Comparison of ENCODE assay signal across 1 cellular context in the genomic region with DNA sequence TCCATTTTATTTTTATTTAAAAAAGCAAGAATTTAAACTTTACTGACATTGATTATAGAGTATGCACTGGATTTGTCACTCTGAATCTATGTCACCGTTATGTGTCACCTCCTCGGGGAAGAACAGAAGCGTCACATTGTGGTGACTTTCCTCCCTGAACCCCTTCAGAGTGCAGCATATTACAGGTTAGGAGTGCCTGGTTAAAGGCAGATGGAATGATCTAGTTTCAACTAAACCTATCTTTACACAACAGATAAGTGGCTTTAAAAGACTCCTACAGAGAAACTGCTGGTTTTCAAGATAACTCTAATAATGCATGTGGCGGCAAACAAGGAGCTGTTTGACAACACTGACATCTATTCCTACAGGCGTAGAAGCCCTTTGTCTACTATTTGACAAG.
TF ChIP-seq lines count a peak whose summit lies in the region.

No MANE protein-coding gene starts in this region.

TF ChIP-seq in K562, 482 proteins besides CTCF, POLR2A, EP300 and RAD21 (continued from another document and continues in another):
- TF ChIP-seq, protein P1, sequence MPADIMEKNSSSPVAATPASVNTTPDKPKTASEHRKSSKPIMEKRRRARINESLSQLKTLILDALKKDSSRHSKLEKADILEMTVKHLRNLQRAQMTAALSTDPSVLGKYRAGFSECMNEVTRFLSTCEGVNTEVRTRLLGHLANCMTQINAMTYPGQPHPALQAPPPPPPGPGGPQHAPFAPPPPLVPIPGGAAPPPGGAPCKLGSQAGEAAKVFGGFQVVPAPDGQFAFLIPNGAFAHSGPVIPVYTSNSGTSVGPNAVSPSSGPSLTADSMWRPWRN (IDR thresholded peaks at IDR 0.05; ENCODE audit: low read depth): peak; percentile 63; the same call in 1 of the 2 replicates
- TF ChIP-seq FOS (IDR thresholded peaks at IDR 0.05; ENCODE audit: extremely low read depth, insufficient read length) (no peak), KAT2B (IDR thresholded peaks at IDR 0.05; ENCODE audit: low read depth, low read length) (no peak), HBP1 (CRISPR knock-in tag; IDR thresholded peaks at IDR 0.05) (no peak), NR3C1 (CRISPR knock-in tag; IDR thresholded peaks at IDR 0.05) (no peak), HDAC1 (IDR thresholded peaks at IDR 0.05) (peak in 1 of 2 experiments; percentile 29; a peak in 1 of 4 replicates), NUFIP1 (IDR thresholded peaks at IDR 0.05; ENCODE audit: partially characterized antibody) (no peak), ZNF384 (IDR thresholded peaks at IDR 0.05; ENCODE audit: low read depth, low read length) (no peak), CTCFL (IDR thresholded peaks at IDR 0.05; ENCODE audit: borderline replicate concordance, insufficient read depth, low read depth, low read length, poor library complexity, severe bottlenecking) (no peak), KHSRP (IDR thresholded peaks at IDR 0.05) (peak; percentile 57; the same call in 1 of the 2 replicates), OTX1 (CRISPR knock-in tag; IDR thresholded peaks at IDR 0.05) (no peak), MYNN (IDR thresholded peaks at IDR 0.05) (0 out of 2 replicates have a peak, but pooled peaks have one; percentile 45), MYNN (CRISPR knock-in tag; IDR thresholded peaks at IDR 0.05) (no peak), CLOCK (CRISPR knock-in tag; IDR thresholded peaks at IDR 0.05; ENCODE audit: borderline replicate concordance) (no peak), ZNF311 (CRISPR knock-in tag; IDR thresholded peaks at IDR 0.05) (no peak), POLR2G (IDR thresholded peaks at IDR 0.05; ENCODE audit: low read depth, low read length) (no peak), FOXP1 (CRISPR knock-in tag; IDR thresholded peaks at IDR 0.05) (no peak), HEY1 (CRISPR knock-in tag; IDR thresholded peaks at IDR 0.05; ENCODE audit: borderline replicate concordance) (peak; percentile 37; the same call in 1 of the 2 replicates), ZNF274 (IDR thresholded peaks at IDR 0.05; ENCODE audit: borderline replicate concordance, low read depth, low read length) (no peak), CREBBP (IDR thresholded peaks at IDR 0.05; ENCODE audit: low read depth, low read length) (no peak), MXI1 (IDR thresholded peaks at IDR 0.05; ENCODE audit: low read depth, low read length) (no peak; the same call in 1 of the 2 replicates), TRIM25 (IDR thresholded peaks at IDR 0.05; ENCODE audit: borderline replicate concordance) (no peak), SRSF9 (IDR thresholded peaks at IDR 0.05; ENCODE audit: borderline replicate concordance, low read depth, low read length) (no peak), EP400 (IDR thresholded peaks at IDR 0.05) (peak; percentile 23; the same call in 1 of the 2 replicates), ARID1B (IDR thresholded peaks at IDR 0.05) (peak; percentile 93), CTBP1 (IDR thresholded peaks at IDR 0.05; ENCODE audit: borderline replicate concordance) (peak; percentile 55; the same call in 1 of the 2 replicates), NFRKB (IDR thresholded peaks at IDR 0.05; ENCODE audit: low read depth) (no peak), NFXL1 (CRISPR knock-in tag; IDR thresholded peaks at IDR 0.05) (no peak), AFF4 (CRISPR knock-in tag; IDR thresholded peaks at IDR 0.05) (0 out of 2 replicates have a peak, but pooled peaks have one; percentile 56), CCAR2 (IDR thresholded peaks at IDR 0.05; ENCODE audit: low read depth, low read length) (no peak)
- TF ChIP-seq, protein P2, sequence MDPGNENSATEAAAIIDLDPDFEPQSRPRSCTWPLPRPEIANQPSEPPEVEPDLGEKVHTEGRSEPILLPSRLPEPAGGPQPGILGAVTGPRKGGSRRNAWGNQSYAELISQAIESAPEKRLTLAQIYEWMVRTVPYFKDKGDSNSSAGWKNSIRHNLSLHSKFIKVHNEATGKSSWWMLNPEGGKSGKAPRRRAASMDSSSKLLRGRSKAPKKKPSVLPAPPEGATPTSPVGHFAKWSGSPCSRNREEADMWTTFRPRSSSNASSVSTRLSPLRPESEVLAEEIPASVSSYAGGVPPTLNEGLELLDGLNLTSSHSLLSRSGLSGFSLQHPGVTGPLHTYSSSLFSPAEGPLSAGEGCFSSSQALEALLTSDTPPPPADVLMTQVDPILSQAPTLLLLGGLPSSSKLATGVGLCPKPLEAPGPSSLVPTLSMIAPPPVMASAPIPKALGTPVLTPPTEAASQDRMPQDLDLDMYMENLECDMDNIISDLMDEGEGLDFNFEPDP (CRISPR knock-in tag; IDR thresholded peaks at IDR 0.05): no peak
- TF ChIP-seq, protein P3, sequence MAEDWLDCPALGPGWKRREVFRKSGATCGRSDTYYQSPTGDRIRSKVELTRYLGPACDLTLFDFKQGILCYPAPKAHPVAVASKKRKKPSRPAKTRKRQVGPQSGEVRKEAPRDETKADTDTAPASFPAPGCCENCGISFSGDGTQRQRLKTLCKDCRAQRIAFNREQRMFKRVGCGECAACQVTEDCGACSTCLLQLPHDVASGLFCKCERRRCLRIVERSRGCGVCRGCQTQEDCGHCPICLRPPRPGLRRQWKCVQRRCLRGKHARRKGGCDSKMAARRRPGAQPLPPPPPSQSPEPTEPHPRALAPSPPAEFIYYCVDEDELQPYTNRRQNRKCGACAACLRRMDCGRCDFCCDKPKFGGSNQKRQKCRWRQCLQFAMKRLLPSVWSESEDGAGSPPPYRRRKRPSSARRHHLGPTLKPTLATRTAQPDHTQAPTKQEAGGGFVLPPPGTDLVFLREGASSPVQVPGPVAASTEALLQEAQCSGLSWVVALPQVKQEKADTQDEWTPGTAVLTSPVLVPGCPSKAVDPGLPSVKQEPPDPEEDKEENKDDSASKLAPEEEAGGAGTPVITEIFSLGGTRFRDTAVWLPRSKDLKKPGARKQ (CRISPR knock-in tag; IDR thresholded peaks at IDR 0.05): no peak
- TF ChIP-seq, protein P4, sequence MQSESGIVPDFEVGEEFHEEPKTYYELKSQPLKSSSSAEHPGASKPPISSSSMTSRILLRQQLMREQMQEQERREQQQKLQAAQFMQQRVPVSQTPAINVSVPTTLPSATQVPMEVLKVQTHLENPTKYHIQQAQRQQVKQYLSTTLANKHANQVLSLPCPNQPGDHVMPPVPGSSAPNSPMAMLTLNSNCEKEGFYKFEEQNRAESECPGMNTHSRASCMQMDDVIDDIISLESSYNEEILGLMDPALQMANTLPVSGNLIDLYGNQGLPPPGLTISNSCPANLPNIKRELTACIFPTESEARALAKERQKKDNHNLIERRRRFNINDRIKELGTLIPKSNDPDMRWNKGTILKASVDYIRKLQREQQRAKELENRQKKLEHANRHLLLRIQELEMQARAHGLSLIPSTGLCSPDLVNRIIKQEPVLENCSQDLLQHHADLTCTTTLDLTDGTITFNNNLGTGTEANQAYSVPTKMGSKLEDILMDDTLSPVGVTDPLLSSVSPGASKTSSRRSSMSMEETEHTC (IDR thresholded peaks at IDR 0.05): 0 out of 2 replicates have a peak, but pooled peaks have one; percentile 30
- TF ChIP-seq, protein P5, sequence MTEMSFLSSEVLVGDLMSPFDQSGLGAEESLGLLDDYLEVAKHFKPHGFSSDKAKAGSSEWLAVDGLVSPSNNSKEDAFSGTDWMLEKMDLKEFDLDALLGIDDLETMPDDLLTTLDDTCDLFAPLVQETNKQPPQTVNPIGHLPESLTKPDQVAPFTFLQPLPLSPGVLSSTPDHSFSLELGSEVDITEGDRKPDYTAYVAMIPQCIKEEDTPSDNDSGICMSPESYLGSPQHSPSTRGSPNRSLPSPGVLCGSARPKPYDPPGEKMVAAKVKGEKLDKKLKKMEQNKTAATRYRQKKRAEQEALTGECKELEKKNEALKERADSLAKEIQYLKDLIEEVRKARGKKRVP (CRISPR knock-in tag; IDR thresholded peaks at IDR 0.05): no peak
